Comparison of ENCODE assay signal across 15 cellular contexts in genomic region chr14:81805785-81806184, GRCh38.
DNase-seq lines count a peak whose midpoint lies in the region; TF ChIP-seq lines count a peak whose summit lies in the region.
"Had no signal": no experiment of that assay in that cellular context is flagged by ENCODE, and none has a peak within 500 bp of the region (broad histone marks: within the 10 kb centered on the region; RNA-seq: fewer than 3 reads in every experiment).

No MANE protein-coding gene starts in this region.

- no peak overlapping the region for H3K27ac ChIP-seq in hepatocyte
- H3K27ac ChIP-seq in endodermal cell (ENCODE audit: low read depth, low read length) = no peak overlapping the region
- H3K27ac ChIP-seq: BLaER1 had no signal

- H3K27me3 Mint-ChIP-seq in endodermal cell (ENCODE audit: insufficient read depth) = peaks cover 2% of the 10 kb centered on the region
- H3K27me3 Mint-ChIP-seq: CD8-positive, alpha-beta memory T cell had no signal

- peak overlapping the region; percentile 22 for H3K4me2 ChIP-seq in hepatocyte
- H3K4me2 ChIP-seq: BLaER1 had no signal

- H3K27me3 ChIP-seq in hepatocyte (no peaks in the 10 kb centered on the region), endodermal cell (ENCODE audit: control insufficient read depth, insufficient read depth, low read length, poor library complexity, severe bottlenecking) (no peaks in the 10 kb centered on the region)
- H3K27me3 ChIP-seq: BLaER1 had no signal

- H4K20me1 ChIP-seq in hepatocyte (ENCODE audit: insufficient read depth, poor library complexity, severe bottlenecking) = no peaks in the 10 kb centered on the region
- H4K20me1 ChIP-seq: BLaER1 had no signal

- H3K9me3 Mint-ChIP-seq in endodermal cell = peaks cover 3% of the 10 kb centered on the region
- H3K9me3 Mint-ChIP-seq: H9 had no signal

- no peaks in the 10 kb centered on the region for H3K36me3 Mint-ChIP-seq in endodermal cell (ENCODE audit: low read depth)
- H3K36me3 Mint-ChIP-seq: CD8-positive, alpha-beta memory T cell had no signal

- H3K36me3 ChIP-seq in hepatocyte (replicated peaks; ENCODE audit: insufficient read depth, low read depth) (no peaks in the 10 kb centered on the region), endodermal cell (ENCODE audit: control insufficient read depth, insufficient read depth, low read length) (no peaks in the 10 kb centered on the region)
- H3K36me3 ChIP-seq: BLaER1 had no signal

- no peak overlapping the region for H3K9ac ChIP-seq in endodermal cell (ENCODE audit: extremely low read depth, low read length, poor library complexity, severe bottlenecking)
- H3K9ac ChIP-seq: BLaER1 had no signal

- no peak overlapping the region for H3K4me3 Mint-ChIP-seq in endodermal cell
- H3K4me3 Mint-ChIP-seq: CD8-positive, alpha-beta memory T cell; H9 had no signal

- H3K4me1 ChIP-seq in hepatocyte (ENCODE audit: insufficient read depth) = peaks cover 19% of the 10 kb centered on the region
- H3K4me1 ChIP-seq in endodermal cell (ENCODE audit: control insufficient read depth, insufficient read depth, low read length) = no peaks in the 10 kb centered on the region
- H3K4me1 ChIP-seq: BLaER1, Caco-2 had no signal

- DNase-seq in NCI-H748 (lab: John Stamatoyannopoulos, UW; ENCODE audit: unreplicated experiment) (peak; percentile 44), NCI-H748 treated with DMSO at 0.1 percent for 48 hours (lab: John Stamatoyannopoulos, UW) (no peak), hepatocyte (ENCODE audit: low spot score) (no peak), pons (ENCODE audit: low spot score) (peak; percentile 32), endodermal cell (no peak), NCI-H524 (lab: John Stamatoyannopoulos, UW) (no peak), hepatic stellate cell (ENCODE audit: low spot score) (no peak)
- DNase-seq: 8988T; AML-193; Caco-2; CD8-positive, alpha-beta memory T cell; GOT3; H9 had no signal

- H2AFZ ChIP-seq in hepatocyte = no peak overlapping the region

- H3K4me1 Mint-ChIP-seq in endodermal cell = no peaks in the 10 kb centered on the region
- H3K4me1 Mint-ChIP-seq: CD8-positive, alpha-beta memory T cell had no signal

- H3K9me3 ChIP-seq in hepatocyte (ENCODE audit: low read depth) = no peaks in the 10 kb centered on the region
- no peaks in the 10 kb centered on the region for H3K9me3 ChIP-seq in endodermal cell (ENCODE audit: control insufficient read depth, low read length)
- H3K9me3 ChIP-seq: Caco-2 had no signal

- 46% methylated on average over 2 of the region's 2 CpGs for WGBS in hepatocyte (ENCODE audit: low lambda C conversion rate, missing lambda C conversion rate)
- WGBS in endodermal cell (ENCODE audit: insufficient coverage in 1 of 2, insufficient read length in 1 of 2), 2 experiments = 92% methylated on average over 2 of the region's 2 CpGs; no CpG with 5 or more reads in 1 of the 2 experiments

- no peaks in the 10 kb centered on the region for H3K79me2 ChIP-seq in hepatocyte

- TF ChIP-seq CTCF in hepatocyte (IDR thresholded peaks at IDR 0.05; ENCODE audit: poor library complexity) (no peak), endodermal cell (conservative IDR thresholded peaks at IDR 0.05) (no peak)

- no peaks in the 10 kb centered on the region for H3K9me2 ChIP-seq in hepatocyte (replicated peaks; ENCODE audit: insufficient read depth)

- no peak overlapping the region for H3K4me3 ChIP-seq in hepatocyte
- H3K4me3 ChIP-seq in endodermal cell (ENCODE audit: low read length) = no peak overlapping the region
- H3K4me3 ChIP-seq: BLaER1, GM12878 had no signal

- H3K27ac Mint-ChIP-seq in endodermal cell = no peak overlapping the region
- H3K27ac Mint-ChIP-seq: CD8-positive, alpha-beta memory T cell; H9 had no signal

Comparison
In these comparisons a context has a peak if more than half of its experiments do, and no peak if none do; other contexts are left out.
1. DNase-seq: peak in NCI-H748 (single experiment) and pons (single experiment); none in NCI-H748 treated with DMSO at 0.1 percent for 48 hours (single experiment), hepatocyte (single experiment), endodermal cell (single experiment), NCI-H524 (0 of 2) and hepatic stellate cell (single experiment).